8 cellular contexts compared by ENCODE assay signal in genomic region chr12:98955284-98955683, GRCh38.
DNase-seq lines count a peak whose midpoint lies in the region; ATAC-seq and TF ChIP-seq lines count a peak whose summit lies in the region.

No MANE protein-coding gene starts in this region.

- DNase-seq in OCI-M1 (lab: John Stamatoyannopoulos, UW) (peak; percentile 38), islet precursor cell (peak; percentile 80), caudate nucleus (lab: John Stamatoyannopoulos, UW) (no peak), NCI-H446 treated with DMSO at 0.1 percent for 48 hours (lab: John Stamatoyannopoulos, UW) (no peak), retina (no peak)

- H3K27ac ChIP-seq in 22Rv1 (no peak overlapping the region), caudate nucleus (ENCODE audit: low read depth, low read length) (no peak overlapping the region)

- ATAC-seq in GM18498 (IDR thresholded peaks at IDR 0.05; ENCODE audit: unreplicated experiment) (peak; percentile 96), HG02884 (IDR thresholded peaks at IDR 0.05; ENCODE audit: unreplicated experiment) (peak; percentile 91)

- TF ChIP-seq CTCF in 22Rv1 (IDR thresholded peaks at IDR 0.05): peak; percentile 50

Comparison
In these comparisons a context has a peak if more than half of its experiments do, and no peak if none do; other contexts are left out.
1. DNase-seq: peak in OCI-M1 (single experiment) and islet precursor cell (single experiment); none in caudate nucleus (0 of 61), NCI-H446 treated with DMSO at 0.1 percent for 48 hours (single experiment) and retina (single experiment).